8 cellular contexts compared by ENCODE assay signal in genomic region chr17:18625509-18626104, GRCh38. TPM values are rescaled to one million over a fixed set of nuclear protein-coding genes. Genes with fewer than 3 reads are reported as not detected.
DNase-seq lines count a peak whose midpoint lies in the region; TF ChIP-seq lines count a peak whose summit lies in the region.
"Not testable (repeated sequence)": the region's sequence is repeated elsewhere in the genome, so short reads cannot be mapped to it uniquely, and the experiment has no call there.

No MANE protein-coding gene starts in this region.

- peak overlapping the region; percentile 89 for H3K4me3 Mint-ChIP-seq in HFFc6
- H3K4me3 Mint-ChIP-seq in T-helper 2 cell treated with Interferon-gamma antibody and Interleukin-4, amounts not matched to agents 5 μg/mL and 100 μg/mL, for 36 hours: peak overlapping the region; percentile 78

- H3K27ac Mint-ChIP-seq in HFFc6: peak overlapping the region; percentile 85; the same call in 1 of the 2 replicates
- H3K27ac Mint-ChIP-seq in T-helper 2 cell treated with Interferon-gamma antibody and Interleukin-4, amounts not matched to agents 5 μg/mL and 100 μg/mL, for 36 hours: peak overlapping the region; percentile 97

- TF ChIP-seq CTCF in HFFc6 (IDR thresholded peaks at IDR 0.05): peak; percentile 100

- H3K9me3 Mint-ChIP-seq in HFFc6; T-helper 2 cell treated with Interferon-gamma antibody and Interleukin-4, amounts not matched to agents 5 μg/mL and 100 μg/mL, for 36 hours: not testable (repeated sequence)

- not testable (repeated sequence) for H3K36me3 Mint-ChIP-seq in HFFc6 (ENCODE audit: low read depth); T-helper 2 cell treated with Interferon-gamma antibody and Interleukin-4, amounts not matched to agents 5 μg/mL and 100 μg/mL, for 36 hours (ENCODE audit: low read depth)

- not testable (repeated sequence) for H3K27me3 Mint-ChIP-seq in HFFc6 (ENCODE audit: insufficient read depth); T-helper 2 cell treated with Interferon-gamma antibody and Interleukin-4, amounts not matched to agents 5 μg/mL and 100 μg/mL, for 36 hours (ENCODE audit: low read depth)

- not testable (repeated sequence) for H3K4me1 Mint-ChIP-seq in HFFc6 (ENCODE audit: low read depth); T-helper 2 cell treated with Interferon-gamma antibody and Interleukin-4, amounts not matched to agents 5 μg/mL and 100 μg/mL, for 36 hours (ENCODE audit: low read depth)

- peak; percentile 79 for DNase-seq in GDM1 (lab: John Stamatoyannopoulos, UW)
- peak; percentile 72 for DNase-seq in HFFc6
- peak; percentile 48 for DNase-seq in NCI-H1436 (lab: John Stamatoyannopoulos, UW)
- DNase-seq in T-helper 2 cell treated with Interferon-gamma antibody and Interleukin-4, amounts not matched to agents 5 μg/mL and 100 μg/mL, for 36 hours (ENCODE audit: low spot score): peak; percentile 95
- DNase-seq in activated naive CD8-positive, alpha-beta T cell treated with anti-CD3 and anti-CD28 coated beads, Interleukin-2, amount 50 U/mL, for 16 hours (ENCODE audit: low read depth, low spot score): peak; percentile 87
- peak; percentile 69 for DNase-seq in glomerular visceral epithelial cell (ENCODE audit: extremely low spot score)
- DNase-seq in nucleus accumbens (lab: John Stamatoyannopoulos, UW): peak in 55 of 56 donors; percentile 30 to 97 (median 80)
- DNase-seq in stimulated activated naive CD4-positive, alpha-beta T cell (lab: John Stamatoyannopoulos, UW): peak; percentile 87 to 97 (median 92)

RNA-seq across cellular contexts. Expression of gene TBC1D28, which starts 18.6 kb away (rescaled TPM):
- not detected for total RNA-seq in HFFc6 (2021; fragmentation: NEBNext Ultra II Directional; extraction: Animal tissue kit (Norgen Biotek cat#: 25700))

RNA-seq across cellular contexts. Expression of gene FOXO3B, which starts 56.5 kb away (rescaled TPM):
- total RNA-seq in HFFc6 (2021; fragmentation: NEBNext Ultra II Directional; extraction: Animal tissue kit (Norgen Biotek cat#: 25700)): 1 to 10 TPM; 2.4 to 3.7 (median 3.3) TPM

Comparison
In these comparisons a context has a peak if more than half of its experiments do, and no peak if none do; other contexts are left out.
1. Peak in every context shown above with its lines: DNase-seq.